ENCODE assay signal across 8 cellular contexts in genomic region chr22:37817705-37818311, GRCh38. TPM values are rescaled to one million over a fixed set of nuclear protein-coding genes. Genes with fewer than 3 reads are reported as not detected.
A peak's percentile ranks its signal among the peaks of the same experiment; 100 is the strongest.
DNase-seq lines count a peak whose midpoint lies in the region; ATAC-seq and TF ChIP-seq lines count a peak whose summit lies in the region.

No MANE protein-coding gene starts in this region.

- H3K27ac Mint-ChIP-seq in activated T-helper 17 cell treated with anti-CD3 and anti-CD28 coated beads, Interleukin-2, amount 50 U/mL, for 72 hours = no peak overlapping the region
- peak overlapping the region; percentile 85 for H3K27ac Mint-ChIP-seq in nephron progenitor cell
- no peak overlapping the region for H3K27ac Mint-ChIP-seq in stimulated activated naive B cell treated with anti-CD40 and anti-IgM and Interleukin-4, amounts not matched to agents 10 μg/mL and 1 μg/mL and 100 μg/mL, for 72 hours

- H3K27me3 Mint-ChIP-seq in activated T-helper 17 cell treated with anti-CD3 and anti-CD28 coated beads, Interleukin-2, amount 50 U/mL, for 72 hours = peaks cover 8% of the 10 kb centered on the region
- H3K27me3 Mint-ChIP-seq in nephron progenitor cell (ENCODE audit: low read depth, poor library complexity) = peaks cover 47% of the 10 kb centered on the region
- H3K27me3 Mint-ChIP-seq in stimulated activated naive B cell treated with anti-CD40 and anti-IgM and Interleukin-4, amounts not matched to agents 10 μg/mL and 1 μg/mL and 100 μg/mL, for 72 hours = peaks cover 26 to 54% of the 10 kb centered on the region in 2 donors

- H3K36me3 Mint-ChIP-seq in activated T-helper 17 cell treated with anti-CD3 and anti-CD28 coated beads, Interleukin-2, amount 50 U/mL, for 72 hours (ENCODE audit: low read depth) = no peaks in the 10 kb centered on the region
- H3K36me3 Mint-ChIP-seq in nephron progenitor cell (ENCODE audit: low read depth) = peaks cover 4% of the 10 kb centered on the region
- H3K36me3 Mint-ChIP-seq in stimulated activated naive B cell treated with anti-CD40 and anti-IgM and Interleukin-4, amounts not matched to agents 10 μg/mL and 1 μg/mL and 100 μg/mL, for 72 hours = no peaks in the 10 kb centered on the region

- DNase-seq in Daoy (ENCODE audit: low read depth) = peak; percentile 80
- peak; percentile 96 for DNase-seq in HuH-7 (ENCODE audit: low spot score)
- peak; percentile 70 for DNase-seq in RKO (ENCODE audit: low spot score)
- DNase-seq in fibroblast of the conjunctiva (ENCODE audit: low read depth) = peak; percentile 51
- DNase-seq in nephron progenitor cell = peak; percentile 95
- peak; percentile 73 for DNase-seq in stimulated activated naive B cell treated with anti-CD40 and anti-IgM and Interleukin-4, amounts not matched to agents 10 μg/mL and 1 μg/mL and 100 μg/mL, for 72 hours
- DNase-seq in NCI-H2107 treated with DMSO at 0.1 percent for 48 hours (lab: John Stamatoyannopoulos, UW; ENCODE audit: unreplicated experiment) = no peak

- H3K4me3 Mint-ChIP-seq in activated T-helper 17 cell treated with anti-CD3 and anti-CD28 coated beads, Interleukin-2, amount 50 U/mL, for 72 hours = peak overlapping the region; percentile 45
- H3K4me3 Mint-ChIP-seq in nephron progenitor cell = peak overlapping the region; percentile 67
- H3K4me3 Mint-ChIP-seq in stimulated activated naive B cell treated with anti-CD40 and anti-IgM and Interleukin-4, amounts not matched to agents 10 μg/mL and 1 μg/mL and 100 μg/mL, for 72 hours = peak overlapping the region; percentile 44 to 75

- no peaks in the 10 kb centered on the region for H3K9me3 Mint-ChIP-seq in activated T-helper 17 cell treated with anti-CD3 and anti-CD28 coated beads, Interleukin-2, amount 50 U/mL, for 72 hours
- no peaks in the 10 kb centered on the region for H3K9me3 Mint-ChIP-seq in nephron progenitor cell
- H3K9me3 Mint-ChIP-seq in stimulated activated naive B cell treated with anti-CD40 and anti-IgM and Interleukin-4, amounts not matched to agents 10 μg/mL and 1 μg/mL and 100 μg/mL, for 72 hours = no peaks in the 10 kb centered on the region

- peak; percentile 93 for TF ChIP-seq CTCF in nephron progenitor cell (IDR thresholded peaks at IDR 0.05)

- no peaks in the 10 kb centered on the region for H3K4me1 Mint-ChIP-seq in activated T-helper 17 cell treated with anti-CD3 and anti-CD28 coated beads, Interleukin-2, amount 50 U/mL, for 72 hours
- H3K4me1 Mint-ChIP-seq in nephron progenitor cell = peaks cover 31% of the 10 kb centered on the region
- peaks cover 10 to 19% of the 10 kb centered on the region in 2 donors for H3K4me1 Mint-ChIP-seq in stimulated activated naive B cell treated with anti-CD40 and anti-IgM and Interleukin-4, amounts not matched to agents 10 μg/mL and 1 μg/mL and 100 μg/mL, for 72 hours

- peak; percentile 91 for ATAC-seq in activated T-helper 17 cell treated with anti-CD3 and anti-CD28 coated beads, Interleukin-2, amount 50 U/mL, for 72 hours (replicated peaks)
- ATAC-seq in stimulated activated naive B cell treated with anti-CD40 and anti-IgM and Interleukin-4, amounts not matched to agents 10 μg/mL and 1 μg/mL and 100 μg/mL, for 72 hours (replicated peaks) = peak; percentile 87 to 88

RNA-seq across cellular contexts. Expression of gene GALR3, which starts 5.4 kb away (rescaled TPM):
- total RNA-seq in Daoy (2014; rRNA removed; shearing (Covaris generic)) = not detected in 2 replicates
- not detected for total RNA-seq in activated T-helper 17 cell treated with anti-CD3 and anti-CD28 coated beads, Interleukin-2, amount 50 U/mL, for 72 hours

RNA-seq across cellular contexts. Expression of gene GCAT, which starts 10.1 kb away (rescaled TPM):
- total RNA-seq in Daoy (2014; rRNA removed; shearing (Covaris generic)) = 44.5 and 44.9 TPM in 2 replicates
- total RNA-seq in activated T-helper 17 cell treated with anti-CD3 and anti-CD28 coated beads, Interleukin-2, amount 50 U/mL, for 72 hours = 1 to 10 TPM; 4.2 to 5.1 TPM

RNA-seq across cellular contexts. Expression of gene ANKRD54, which starts 26.3 kb away (rescaled TPM):
- total RNA-seq in Daoy (2014; rRNA removed; shearing (Covaris generic)) = 59.8 and 64.7 TPM in 2 replicates
- total RNA-seq in activated T-helper 17 cell treated with anti-CD3 and anti-CD28 coated beads, Interleukin-2, amount 50 U/mL, for 72 hours = 10 to 100 TPM; 13.0 to 25.2 TPM

RNA-seq across cellular contexts. Expression of gene EIF3L, which starts 31.4 kb away (rescaled TPM):
- 288 and 343 TPM in 2 replicates for total RNA-seq in Daoy (2014; rRNA removed; shearing (Covaris generic))
- 100 to 1,000 TPM; 553 to 834 TPM for total RNA-seq in activated T-helper 17 cell treated with anti-CD3 and anti-CD28 coated beads, Interleukin-2, amount 50 U/mL, for 72 hours
